11 cellular contexts compared by ENCODE assay signal in the genomic region with DNA sequence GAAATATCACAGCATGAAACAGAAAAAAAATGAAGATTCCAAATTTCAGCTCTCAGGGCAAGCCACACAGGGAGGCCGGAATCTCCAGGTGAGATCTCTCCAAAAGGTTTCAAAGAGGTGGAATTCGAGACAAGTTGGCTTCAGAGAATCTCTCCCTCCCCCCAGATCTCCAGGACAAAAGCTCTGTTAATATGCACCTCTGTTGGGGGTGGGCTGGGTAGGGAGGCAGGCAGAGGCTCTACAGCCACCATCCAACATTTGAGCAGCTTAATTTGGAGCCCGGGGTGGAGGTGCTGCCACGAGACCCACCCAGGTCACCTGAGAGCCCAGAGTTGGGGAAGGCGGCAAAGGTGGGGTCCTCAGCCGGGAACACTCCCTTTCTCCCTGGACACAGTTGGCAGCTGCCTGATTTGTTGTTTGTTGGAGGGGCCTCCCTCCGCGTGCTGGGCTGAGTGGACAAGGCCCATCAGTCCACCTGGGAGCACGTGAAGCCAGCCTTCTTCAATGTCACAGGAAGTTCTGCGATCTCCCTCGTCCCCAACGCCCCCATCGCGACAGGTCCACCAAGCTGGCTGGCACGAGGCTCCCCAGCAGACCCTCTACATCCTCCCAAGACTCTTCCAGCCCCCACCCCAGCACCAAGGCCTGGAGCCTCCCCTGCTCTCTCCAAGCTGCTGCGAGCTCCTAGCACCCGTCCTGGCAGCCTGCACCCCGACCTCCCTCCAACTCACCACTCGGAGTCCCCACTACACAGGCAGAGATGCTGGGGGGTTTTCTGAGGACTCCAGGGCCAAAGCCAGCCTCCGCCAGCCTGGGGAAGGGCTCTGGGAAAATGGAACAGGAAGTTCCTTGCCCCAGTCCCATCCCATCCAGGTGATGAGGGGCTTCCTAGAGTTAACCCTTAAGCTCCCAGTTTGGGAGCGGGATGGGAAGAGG. TPM values are rescaled to one million over a fixed set of nuclear protein-coding genes. Genes with fewer than 3 reads are reported as not detected.
DNase-seq lines count a peak whose midpoint lies in the region; ATAC-seq lines count a peak whose summit lies in the region.
"Had no signal": no experiment of that assay in that cellular context is flagged by ENCODE, and none has a peak within 500 bp of the region (broad histone marks: within the 10 kb centered on the region; RNA-seq: fewer than 3 reads in every experiment).

ZSCAN10 (minus strand) TSS at position 836 of the 936 bp plus-strand sequence. CDS start 6,357 bp downstream, outside the sequence.

- peaks cover 60% of the 10 kb centered on the region for H3K4me1 Mint-ChIP-seq in activated CD8-positive, alpha-beta memory T cell treated with anti-CD3 and anti-CD28 coated beads, Interleukin-2, amount 10 ng/mL, durations not matched to agents 7 days and 5 days
- H3K4me1 Mint-ChIP-seq in stimulated activated naive CD8-positive, alpha-beta T cell treated with anti-CD3 and anti-CD28 coated beads, Interleukin-15, amount 100 ng/mL, for 72 hours = peaks cover 72% of the 10 kb centered on the region

- no peaks in the 10 kb centered on the region for H3K9me3 Mint-ChIP-seq in activated CD8-positive, alpha-beta memory T cell treated with anti-CD3 and anti-CD28 coated beads, Interleukin-2, amount 10 ng/mL, durations not matched to agents 7 days and 5 days (ENCODE audit: low read depth)
- no peaks in the 10 kb centered on the region for H3K9me3 Mint-ChIP-seq in activated naive CD4-positive, alpha-beta T cell treated with anti-CD3 and anti-CD28 coated beads, Interleukin-2, amount 50 U/mL, for 72 hours
- H3K9me3 Mint-ChIP-seq in stimulated activated naive CD8-positive, alpha-beta T cell treated with anti-CD3 and anti-CD28 coated beads, Interleukin-15, amount 100 ng/mL, for 72 hours = no peaks in the 10 kb centered on the region

- peak within 1 kb of the TSS; percentile 80 for H3K27ac Mint-ChIP-seq in activated CD8-positive, alpha-beta memory T cell treated with anti-CD3 and anti-CD28 coated beads, Interleukin-2, amount 10 ng/mL, durations not matched to agents 7 days and 5 days
- H3K27ac Mint-ChIP-seq in activated naive CD4-positive, alpha-beta T cell treated with anti-CD3 and anti-CD28 coated beads, Interleukin-2, amount 50 U/mL, for 72 hours = peak within 1 kb of the TSS; percentile 81 to 88
- peak within 1 kb of the TSS; percentile 84 to 85 for H3K27ac Mint-ChIP-seq in stimulated activated naive CD8-positive, alpha-beta T cell treated with anti-CD3 and anti-CD28 coated beads, Interleukin-15, amount 100 ng/mL, for 72 hours

- H3K27me3 Mint-ChIP-seq in activated CD8-positive, alpha-beta memory T cell treated with anti-CD3 and anti-CD28 coated beads, Interleukin-2, amount 10 ng/mL, durations not matched to agents 7 days and 5 days = no peaks in the 10 kb centered on the region
- H3K27me3 Mint-ChIP-seq in stimulated activated naive CD8-positive, alpha-beta T cell treated with anti-CD3 and anti-CD28 coated beads, Interleukin-15, amount 100 ng/mL, for 72 hours = peaks cover 8% of the 10 kb centered on the region

- no peak for DNase-seq in activated CD8-positive, alpha-beta memory T cell treated with anti-CD3 and anti-CD28 coated beads, Interleukin-2, amount 10 ng/mL, durations not matched to agents 7 days and 5 days
- DNase-seq in activated CD8-positive, alpha-beta memory T cell treated with anti-CD3 and anti-CD28 coated beads, Interleukin-2, amount 50 U/mL, for 4 hours = no peak
- DNase-seq in activated naive CD4-positive, alpha-beta T cell treated with anti-CD3 and anti-CD28 coated beads, Interleukin-2, amount 50 U/mL, for 72 hours (ENCODE audit: low spot score in 2 of 2) = no peak
- peak; percentile 67 for DNase-seq in iPS-NIHi11 (ENCODE audit: low spot score)
- DNase-seq in stimulated activated naive CD8-positive, alpha-beta T cell treated with anti-CD3 and anti-CD28 coated beads, Interleukin-15, amount 100 ng/mL, for 72 hours = no peak
- DNase-seq in stimulated activated CD4-positive, alpha-beta T cell treated with anti-CD3 and anti-CD28 coated beads, Interleukin-15, amount 100 ng/mL, for 24 hours = no peak
- no peak for DNase-seq in activated CD4-positive, CD25-positive, alpha-beta regulatory T cell (lab: John Stamatoyannopoulos, UW)
- DNase-seq: central memory CD4-positive, alpha-beta T cell; testis had no signal

- H3K36me3 Mint-ChIP-seq in activated CD8-positive, alpha-beta memory T cell treated with anti-CD3 and anti-CD28 coated beads, Interleukin-2, amount 10 ng/mL, durations not matched to agents 7 days and 5 days = no peaks in the 10 kb centered on the region
- no peaks in the 10 kb centered on the region for H3K36me3 Mint-ChIP-seq in activated naive CD4-positive, alpha-beta T cell treated with anti-CD3 and anti-CD28 coated beads, Interleukin-2, amount 50 U/mL, for 72 hours

- no peak for ATAC-seq in activated CD8-positive, alpha-beta memory T cell treated with anti-CD3 and anti-CD28 coated beads, Interleukin-2, amount 10 ng/mL, durations not matched to agents 7 days and 5 days
- no peak for ATAC-seq in activated naive CD4-positive, alpha-beta T cell treated with anti-CD3 and anti-CD28 coated beads, Interleukin-2, amount 50 U/mL, for 72 hours
- no peak for ATAC-seq in stimulated activated naive CD8-positive, alpha-beta T cell treated with anti-CD3 and anti-CD28 coated beads, Interleukin-15, amount 100 ng/mL, for 72 hours
- no peak for ATAC-seq in GM21423 (IDR thresholded peaks at IDR 0.05; ENCODE audit: unreplicated experiment)

- CTCF ChIA-PET in activated CD8-positive, alpha-beta memory T cell treated with anti-CD3 and anti-CD28 coated beads, Interleukin-2, amount 10 ng/mL, durations not matched to agents 7 days and 5 days (lab: Charles Lee) = interaction anchor here (0.8 to 21.7 kb wide), 11 partner anchors 11 to 69 kb away, joined by 3 to 400 read pairs (median 6); partner anchors contain the start of genes IL32 and ZNF213

- H3K4me3 Mint-ChIP-seq in activated CD8-positive, alpha-beta memory T cell treated with anti-CD3 and anti-CD28 coated beads, Interleukin-2, amount 10 ng/mL, durations not matched to agents 7 days and 5 days = peak within 1 kb of the TSS; percentile 74
- peak within 1 kb of the TSS; percentile 91 to 96 for H3K4me3 Mint-ChIP-seq in stimulated activated naive CD8-positive, alpha-beta T cell treated with anti-CD3 and anti-CD28 coated beads, Interleukin-15, amount 100 ng/mL, for 72 hours

RNA-seq across cellular contexts. Expression of gene ZSCAN10, which starts in this region (rescaled TPM):
- under 1 TPM; 0.21 to 0.23 TPM for total RNA-seq in activated CD8-positive, alpha-beta memory T cell treated with anti-CD3 and anti-CD28 coated beads, Interleukin-2, amount 10 ng/mL, durations not matched to agents 7 days and 5 days
- total RNA-seq in activated naive CD4-positive, alpha-beta T cell treated with anti-CD3 and anti-CD28 coated beads, Interleukin-2, amount 50 U/mL, for 72 hours = under 1 TPM; 0.14 to 0.68 TPM
- total RNA-seq: HT1080 had no signal
